1 cellular context compared by ENCODE assay signal in the genomic region with DNA sequence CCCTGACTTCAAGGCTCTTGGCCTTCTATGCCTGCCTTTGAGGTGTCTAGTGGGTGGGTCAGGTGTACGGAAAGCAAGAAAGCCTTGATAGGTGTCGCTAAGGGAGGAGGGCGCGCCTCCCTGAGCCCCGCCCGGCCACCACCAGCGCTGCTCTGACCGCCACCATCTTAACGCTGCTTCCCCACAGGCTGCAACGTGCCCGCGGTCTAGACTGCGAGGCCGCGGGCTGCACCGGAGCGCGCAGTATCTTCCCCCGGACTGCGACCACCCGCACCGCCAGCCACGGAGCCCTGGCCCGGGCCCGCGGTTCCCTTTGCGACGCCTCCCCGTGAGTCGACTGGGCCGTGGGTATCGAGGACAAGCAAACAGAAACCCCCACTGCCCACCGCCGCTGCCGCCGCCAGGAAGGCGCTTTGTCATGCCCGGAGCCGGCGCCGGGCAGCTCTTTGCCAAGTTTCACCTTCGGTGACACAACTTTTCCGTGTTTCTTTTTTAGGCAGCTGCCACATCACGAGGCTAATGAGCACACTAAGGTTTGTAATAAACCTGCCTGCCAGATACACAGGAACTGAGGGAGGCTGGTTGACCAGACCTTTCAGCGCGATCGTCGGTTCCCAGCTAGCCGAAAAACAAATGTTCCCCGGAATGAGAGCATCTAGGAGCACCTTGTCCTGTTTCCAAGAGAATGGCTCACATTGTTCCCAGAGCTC.
A peak's percentile ranks its signal among the peaks of the same experiment; 100 is the strongest.
TF ChIP-seq lines count a peak whose summit lies in the region.

No MANE protein-coding gene starts in this region.

TF ChIP-seq in K562, 482 proteins besides CTCF, POLR2A, EP300 and RAD21 (continued from another document and continues in another):
- TF ChIP-seq, protein P1, sequence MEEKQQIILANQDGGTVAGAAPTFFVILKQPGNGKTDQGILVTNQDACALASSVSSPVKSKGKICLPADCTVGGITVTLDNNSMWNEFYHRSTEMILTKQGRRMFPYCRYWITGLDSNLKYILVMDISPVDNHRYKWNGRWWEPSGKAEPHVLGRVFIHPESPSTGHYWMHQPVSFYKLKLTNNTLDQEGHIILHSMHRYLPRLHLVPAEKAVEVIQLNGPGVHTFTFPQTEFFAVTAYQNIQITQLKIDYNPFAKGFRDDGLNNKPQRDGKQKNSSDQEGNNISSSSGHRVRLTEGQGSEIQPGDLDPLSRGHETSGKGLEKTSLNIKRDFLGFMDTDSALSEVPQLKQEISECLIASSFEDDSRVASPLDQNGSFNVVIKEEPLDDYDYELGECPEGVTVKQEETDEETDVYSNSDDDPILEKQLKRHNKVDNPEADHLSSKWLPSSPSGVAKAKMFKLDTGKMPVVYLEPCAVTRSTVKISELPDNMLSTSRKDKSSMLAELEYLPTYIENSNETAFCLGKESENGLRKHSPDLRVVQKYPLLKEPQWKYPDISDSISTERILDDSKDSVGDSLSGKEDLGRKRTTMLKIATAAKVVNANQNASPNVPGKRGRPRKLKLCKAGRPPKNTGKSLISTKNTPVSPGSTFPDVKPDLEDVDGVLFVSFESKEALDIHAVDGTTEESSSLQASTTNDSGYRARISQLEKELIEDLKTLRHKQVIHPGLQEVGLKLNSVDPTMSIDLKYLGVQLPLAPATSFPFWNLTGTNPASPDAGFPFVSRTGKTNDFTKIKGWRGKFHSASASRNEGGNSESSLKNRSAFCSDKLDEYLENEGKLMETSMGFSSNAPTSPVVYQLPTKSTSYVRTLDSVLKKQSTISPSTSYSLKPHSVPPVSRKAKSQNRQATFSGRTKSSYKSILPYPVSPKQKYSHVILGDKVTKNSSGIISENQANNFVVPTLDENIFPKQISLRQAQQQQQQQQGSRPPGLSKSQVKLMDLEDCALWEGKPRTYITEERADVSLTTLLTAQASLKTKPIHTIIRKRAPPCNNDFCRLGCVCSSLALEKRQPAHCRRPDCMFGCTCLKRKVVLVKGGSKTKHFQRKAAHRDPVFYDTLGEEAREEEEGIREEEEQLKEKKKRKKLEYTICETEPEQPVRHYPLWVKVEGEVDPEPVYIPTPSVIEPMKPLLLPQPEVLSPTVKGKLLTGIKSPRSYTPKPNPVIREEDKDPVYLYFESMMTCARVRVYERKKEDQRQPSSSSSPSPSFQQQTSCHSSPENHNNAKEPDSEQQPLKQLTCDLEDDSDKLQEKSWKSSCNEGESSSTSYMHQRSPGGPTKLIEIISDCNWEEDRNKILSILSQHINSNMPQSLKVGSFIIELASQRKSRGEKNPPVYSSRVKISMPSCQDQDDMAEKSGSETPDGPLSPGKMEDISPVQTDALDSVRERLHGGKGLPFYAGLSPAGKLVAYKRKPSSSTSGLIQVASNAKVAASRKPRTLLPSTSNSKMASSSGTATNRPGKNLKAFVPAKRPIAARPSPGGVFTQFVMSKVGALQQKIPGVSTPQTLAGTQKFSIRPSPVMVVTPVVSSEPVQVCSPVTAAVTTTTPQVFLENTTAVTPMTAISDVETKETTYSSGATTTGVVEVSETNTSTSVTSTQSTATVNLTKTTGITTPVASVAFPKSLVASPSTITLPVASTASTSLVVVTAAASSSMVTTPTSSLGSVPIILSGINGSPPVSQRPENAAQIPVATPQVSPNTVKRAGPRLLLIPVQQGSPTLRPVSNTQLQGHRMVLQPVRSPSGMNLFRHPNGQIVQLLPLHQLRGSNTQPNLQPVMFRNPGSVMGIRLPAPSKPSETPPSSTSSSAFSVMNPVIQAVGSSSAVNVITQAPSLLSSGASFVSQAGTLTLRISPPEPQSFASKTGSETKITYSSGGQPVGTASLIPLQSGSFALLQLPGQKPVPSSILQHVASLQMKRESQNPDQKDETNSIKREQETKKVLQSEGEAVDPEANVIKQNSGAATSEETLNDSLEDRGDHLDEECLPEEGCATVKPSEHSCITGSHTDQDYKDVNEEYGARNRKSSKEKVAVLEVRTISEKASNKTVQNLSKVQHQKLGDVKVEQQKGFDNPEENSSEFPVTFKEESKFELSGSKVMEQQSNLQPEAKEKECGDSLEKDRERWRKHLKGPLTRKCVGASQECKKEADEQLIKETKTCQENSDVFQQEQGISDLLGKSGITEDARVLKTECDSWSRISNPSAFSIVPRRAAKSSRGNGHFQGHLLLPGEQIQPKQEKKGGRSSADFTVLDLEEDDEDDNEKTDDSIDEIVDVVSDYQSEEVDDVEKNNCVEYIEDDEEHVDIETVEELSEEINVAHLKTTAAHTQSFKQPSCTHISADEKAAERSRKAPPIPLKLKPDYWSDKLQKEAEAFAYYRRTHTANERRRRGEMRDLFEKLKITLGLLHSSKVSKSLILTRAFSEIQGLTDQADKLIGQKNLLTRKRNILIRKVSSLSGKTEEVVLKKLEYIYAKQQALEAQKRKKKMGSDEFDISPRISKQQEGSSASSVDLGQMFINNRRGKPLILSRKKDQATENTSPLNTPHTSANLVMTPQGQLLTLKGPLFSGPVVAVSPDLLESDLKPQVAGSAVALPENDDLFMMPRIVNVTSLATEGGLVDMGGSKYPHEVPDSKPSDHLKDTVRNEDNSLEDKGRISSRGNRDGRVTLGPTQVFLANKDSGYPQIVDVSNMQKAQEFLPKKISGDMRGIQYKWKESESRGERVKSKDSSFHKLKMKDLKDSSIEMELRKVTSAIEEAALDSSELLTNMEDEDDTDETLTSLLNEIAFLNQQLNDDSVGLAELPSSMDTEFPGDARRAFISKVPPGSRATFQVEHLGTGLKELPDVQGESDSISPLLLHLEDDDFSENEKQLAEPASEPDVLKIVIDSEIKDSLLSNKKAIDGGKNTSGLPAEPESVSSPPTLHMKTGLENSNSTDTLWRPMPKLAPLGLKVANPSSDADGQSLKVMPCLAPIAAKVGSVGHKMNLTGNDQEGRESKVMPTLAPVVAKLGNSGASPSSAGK (IDR thresholded peaks at IDR 0.05) = peak; percentile 86
- no peak for TF ChIP-seq EWSR1 (IDR thresholded peaks at IDR 0.05; ENCODE audit: borderline replicate concordance, low read depth, partially characterized antibody)
- TF ChIP-seq, protein P2, sequence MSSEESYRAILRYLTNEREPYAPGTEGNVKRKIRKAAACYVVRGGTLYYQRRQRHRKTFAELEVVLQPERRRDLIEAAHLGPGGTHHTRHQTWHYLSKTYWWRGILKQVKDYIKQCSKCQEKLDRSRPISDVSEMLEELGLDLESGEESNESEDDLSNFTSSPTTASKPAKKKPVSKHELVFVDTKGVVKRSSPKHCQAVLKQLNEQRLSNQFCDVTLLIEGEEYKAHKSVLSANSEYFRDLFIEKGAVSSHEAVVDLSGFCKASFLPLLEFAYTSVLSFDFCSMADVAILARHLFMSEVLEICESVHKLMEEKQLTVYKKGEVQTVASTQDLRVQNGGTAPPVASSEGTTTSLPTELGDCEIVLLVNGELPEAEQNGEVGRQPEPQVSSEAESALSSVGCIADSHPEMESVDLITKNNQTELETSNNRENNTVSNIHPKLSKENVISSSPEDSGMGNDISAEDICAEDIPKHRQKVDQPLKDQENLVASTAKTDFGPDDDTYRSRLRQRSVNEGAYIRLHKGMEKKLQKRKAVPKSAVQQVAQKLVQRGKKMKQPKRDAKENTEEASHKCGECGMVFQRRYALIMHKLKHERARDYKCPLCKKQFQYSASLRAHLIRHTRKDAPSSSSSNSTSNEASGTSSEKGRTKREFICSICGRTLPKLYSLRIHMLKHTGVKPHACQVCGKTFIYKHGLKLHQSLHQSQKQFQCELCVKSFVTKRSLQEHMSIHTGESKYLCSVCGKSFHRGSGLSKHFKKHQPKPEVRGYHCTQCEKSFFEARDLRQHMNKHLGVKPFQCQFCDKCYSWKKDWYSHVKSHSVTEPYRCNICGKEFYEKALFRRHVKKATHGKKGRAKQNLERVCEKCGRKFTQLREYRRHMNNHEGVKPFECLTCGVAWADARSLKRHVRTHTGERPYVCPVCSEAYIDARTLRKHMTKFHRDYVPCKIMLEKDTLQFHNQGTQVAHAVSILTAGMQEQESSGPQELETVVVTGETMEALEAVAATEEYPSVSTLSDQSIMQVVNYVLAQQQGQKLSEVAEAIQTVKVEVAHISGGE (CRISPR knock-in tag; IDR thresholded peaks at IDR 0.05) = 0 out of 6 replicates have a peak, but pooled peaks of 1 of the 3 experiments have one; percentile 43
- TF ChIP-seq XRCC5 (IDR thresholded peaks at IDR 0.05; ENCODE audit: low read depth, low read length) = no peak
- no peak for TF ChIP-seq KAT8 (IDR thresholded peaks at IDR 0.05; ENCODE audit: low read depth)
- no peak for TF ChIP-seq SMARCA4 (IDR thresholded peaks at IDR 0.05)
- TF ChIP-seq, protein P3, sequence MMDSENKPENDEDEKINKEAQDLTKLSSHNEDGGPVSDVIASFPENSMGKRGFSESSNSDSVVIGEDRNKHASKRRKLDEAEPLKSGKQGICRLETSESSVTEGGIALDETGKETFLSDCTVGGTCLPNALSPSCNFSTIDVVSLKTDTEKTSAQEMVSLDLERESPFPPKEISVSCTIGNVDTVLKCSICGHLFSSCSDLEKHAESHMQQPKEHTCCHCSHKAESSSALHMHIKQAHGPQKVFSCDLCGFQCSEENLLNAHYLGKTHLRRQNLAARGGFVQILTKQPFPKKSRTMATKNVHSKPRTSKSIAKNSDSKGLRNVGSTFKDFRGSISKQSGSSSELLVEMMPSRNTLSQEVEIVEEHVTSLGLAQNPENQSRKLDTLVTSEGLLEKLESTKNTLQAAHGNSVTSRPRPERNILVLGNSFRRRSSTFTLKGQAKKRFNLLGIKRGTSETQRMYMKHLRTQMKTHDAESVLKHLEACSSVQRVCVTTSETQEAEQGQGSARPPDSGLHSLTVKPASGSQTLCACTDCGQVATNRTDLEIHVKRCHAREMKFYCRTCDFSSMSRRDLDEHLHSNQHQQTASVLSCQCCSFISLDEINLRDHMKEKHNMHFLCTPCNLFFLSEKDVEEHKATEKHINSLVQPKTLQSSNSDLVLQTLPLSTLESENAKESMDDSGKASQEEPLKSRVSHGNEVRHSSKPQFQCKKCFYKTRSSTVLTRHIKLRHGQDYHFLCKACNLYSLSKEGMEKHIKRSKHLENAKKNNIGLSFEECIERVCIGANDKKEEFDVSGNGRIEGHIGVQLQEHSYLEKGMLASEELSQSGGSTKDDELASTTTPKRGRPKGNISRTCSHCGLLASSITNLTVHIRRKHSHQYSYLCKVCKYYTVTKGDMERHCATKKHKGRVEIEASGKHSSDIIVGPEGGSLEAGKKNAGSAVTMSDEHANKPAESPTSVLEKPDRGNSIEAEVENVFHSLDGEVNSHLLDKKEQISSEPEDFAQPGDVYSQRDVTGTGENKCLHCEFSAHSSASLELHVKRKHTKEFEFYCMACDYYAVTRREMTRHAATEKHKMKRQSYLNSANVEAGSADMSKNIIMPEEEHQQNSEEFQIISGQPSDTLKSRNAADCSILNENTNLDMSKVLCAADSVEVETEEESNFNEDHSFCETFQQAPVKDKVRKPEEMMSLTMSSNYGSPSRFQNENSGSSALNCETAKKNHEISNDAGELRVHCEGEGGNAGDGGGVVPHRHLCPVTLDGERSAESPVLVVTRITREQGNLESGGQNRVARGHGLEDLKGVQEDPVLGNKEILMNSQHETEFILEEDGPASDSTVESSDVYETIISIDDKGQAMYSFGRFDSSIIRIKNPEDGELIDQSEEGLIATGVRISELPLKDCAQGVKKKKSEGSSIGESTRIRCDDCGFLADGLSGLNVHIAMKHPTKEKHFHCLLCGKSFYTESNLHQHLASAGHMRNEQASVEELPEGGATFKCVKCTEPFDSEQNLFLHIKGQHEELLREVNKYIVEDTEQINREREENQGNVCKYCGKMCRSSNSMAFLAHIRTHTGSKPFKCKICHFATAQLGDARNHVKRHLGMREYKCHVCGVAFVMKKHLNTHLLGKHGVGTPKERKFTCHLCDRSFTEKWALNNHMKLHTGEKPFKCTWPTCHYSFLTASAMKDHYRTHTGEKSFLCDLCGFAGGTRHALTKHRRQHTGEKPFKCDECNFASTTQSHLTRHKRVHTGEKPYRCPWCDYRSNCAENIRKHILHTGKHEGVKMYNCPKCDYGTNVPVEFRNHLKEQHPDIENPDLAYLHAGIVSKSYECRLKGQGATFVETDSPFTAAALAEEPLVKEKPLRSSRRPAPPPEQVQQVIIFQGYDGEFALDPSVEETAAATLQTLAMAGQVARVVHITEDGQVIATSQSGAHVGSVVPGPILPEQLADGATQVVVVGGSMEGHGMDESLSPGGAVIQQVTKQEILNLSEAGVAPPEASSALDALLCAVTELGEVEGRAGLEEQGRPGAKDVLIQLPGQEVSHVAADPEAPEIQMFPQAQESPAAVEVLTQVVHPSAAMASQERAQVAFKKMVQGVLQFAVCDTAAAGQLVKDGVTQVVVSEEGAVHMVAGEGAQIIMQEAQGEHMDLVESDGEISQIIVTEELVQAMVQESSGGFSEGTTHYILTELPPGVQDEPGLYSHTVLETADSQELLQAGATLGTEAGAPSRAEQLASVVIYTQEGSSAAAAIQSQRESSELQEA (IDR thresholded peaks at IDR 0.05; ENCODE audit: low read depth) = peak; percentile 71
- TF ChIP-seq, protein P4, sequence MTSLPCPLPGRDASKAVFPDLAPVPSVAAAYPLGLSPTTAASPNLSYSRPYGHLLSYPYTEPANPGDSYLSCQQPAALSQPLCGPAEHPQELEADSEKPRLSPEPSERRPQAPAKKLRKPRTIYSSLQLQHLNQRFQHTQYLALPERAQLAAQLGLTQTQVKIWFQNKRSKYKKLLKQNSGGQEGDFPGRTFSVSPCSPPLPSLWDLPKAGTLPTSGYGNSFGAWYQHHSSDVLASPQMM (CRISPR knock-in tag; IDR thresholded peaks at IDR 0.05) = no peak
- peak; percentile 63 for TF ChIP-seq ZFX (CRISPR knock-in tag; IDR thresholded peaks at IDR 0.05)
- TF ChIP-seq BDP1 (IDR thresholded peaks at IDR 0.05; ENCODE audit: insufficient read depth, insufficient read length) = no peak
- TF ChIP-seq LARP7 (IDR thresholded peaks at IDR 0.05) = no peak
- 0 out of 2 replicates have a peak, but pooled peaks have one; percentile 48 for TF ChIP-seq ZNF766 (CRISPR knock-in tag; conservative IDR thresholded peaks at IDR 0.05)
- TF ChIP-seq, protein P5, sequence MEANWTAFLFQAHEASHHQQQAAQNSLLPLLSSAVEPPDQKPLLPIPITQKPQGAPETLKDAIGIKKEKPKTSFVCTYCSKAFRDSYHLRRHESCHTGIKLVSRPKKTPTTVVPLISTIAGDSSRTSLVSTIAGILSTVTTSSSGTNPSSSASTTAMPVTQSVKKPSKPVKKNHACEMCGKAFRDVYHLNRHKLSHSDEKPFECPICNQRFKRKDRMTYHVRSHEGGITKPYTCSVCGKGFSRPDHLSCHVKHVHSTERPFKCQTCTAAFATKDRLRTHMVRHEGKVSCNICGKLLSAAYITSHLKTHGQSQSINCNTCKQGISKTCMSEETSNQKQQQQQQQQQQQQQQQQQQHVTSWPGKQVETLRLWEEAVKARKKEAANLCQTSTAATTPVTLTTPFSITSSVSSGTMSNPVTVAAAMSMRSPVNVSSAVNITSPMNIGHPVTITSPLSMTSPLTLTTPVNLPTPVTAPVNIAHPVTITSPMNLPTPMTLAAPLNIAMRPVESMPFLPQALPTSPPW (CRISPR knock-in tag; IDR thresholded peaks at IDR 0.05) = peak; percentile 43; the same call in 1 of the 2 replicates
- TF ChIP-seq, protein P6, sequence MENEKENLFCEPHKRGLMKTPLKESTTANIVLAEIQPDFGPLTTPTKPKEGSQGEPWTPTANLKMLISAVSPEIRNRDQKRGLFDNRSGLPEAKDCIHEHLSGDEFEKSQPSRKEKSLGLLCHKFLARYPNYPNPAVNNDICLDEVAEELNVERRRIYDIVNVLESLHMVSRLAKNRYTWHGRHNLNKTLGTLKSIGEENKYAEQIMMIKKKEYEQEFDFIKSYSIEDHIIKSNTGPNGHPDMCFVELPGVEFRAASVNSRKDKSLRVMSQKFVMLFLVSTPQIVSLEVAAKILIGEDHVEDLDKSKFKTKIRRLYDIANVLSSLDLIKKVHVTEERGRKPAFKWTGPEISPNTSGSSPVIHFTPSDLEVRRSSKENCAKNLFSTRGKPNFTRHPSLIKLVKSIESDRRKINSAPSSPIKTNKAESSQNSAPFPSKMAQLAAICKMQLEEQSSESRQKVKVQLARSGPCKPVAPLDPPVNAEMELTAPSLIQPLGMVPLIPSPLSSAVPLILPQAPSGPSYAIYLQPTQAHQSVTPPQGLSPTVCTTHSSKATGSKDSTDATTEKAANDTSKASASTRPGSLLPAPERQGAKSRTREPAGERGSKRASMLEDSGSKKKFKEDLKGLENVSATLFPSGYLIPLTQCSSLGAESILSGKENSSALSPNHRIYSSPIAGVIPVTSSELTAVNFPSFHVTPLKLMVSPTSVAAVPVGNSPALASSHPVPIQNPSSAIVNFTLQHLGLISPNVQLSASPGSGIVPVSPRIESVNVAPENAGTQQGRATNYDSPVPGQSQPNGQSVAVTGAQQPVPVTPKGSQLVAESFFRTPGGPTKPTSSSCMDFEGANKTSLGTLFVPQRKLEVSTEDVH (IDR thresholded peaks at IDR 0.05; ENCODE audit: low read depth, partially characterized antibody) = no peak
- TF ChIP-seq ZBED1 (IDR thresholded peaks at IDR 0.05) = no peak
- no peak for TF ChIP-seq ZNF224 (CRISPR knock-in tag; IDR thresholded peaks at IDR 0.05)
